In the genomic region with DNA sequence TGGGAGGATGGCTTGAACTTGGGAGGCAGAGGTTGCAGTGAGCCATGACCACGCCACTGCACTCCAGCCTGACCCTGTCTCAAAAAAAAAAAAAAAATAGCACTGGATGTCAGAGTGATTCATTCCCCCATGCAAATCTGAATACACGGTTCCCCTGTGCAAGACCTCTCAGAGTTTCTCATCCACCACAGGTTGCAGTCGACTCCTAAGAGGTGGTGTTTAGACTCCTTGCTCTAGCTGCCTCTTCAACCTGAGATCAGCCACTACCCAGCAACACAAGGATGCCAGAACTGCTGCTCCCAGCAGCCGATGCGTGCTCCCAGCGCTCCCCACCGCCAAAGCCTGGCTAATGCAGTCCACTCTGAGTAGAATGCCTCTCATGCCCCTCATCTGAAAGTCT, we compare ENCODE assay signal across 27 cellular contexts.
DNase-seq lines count a peak whose midpoint lies in the region; ATAC-seq and TF ChIP-seq lines count a peak whose summit lies in the region.
"Had no signal": no experiment of that assay in that cellular context is flagged by ENCODE, and none has a peak within 500 bp of the region (broad histone marks: within the 10 kb centered on the region; RNA-seq: fewer than 3 reads in every experiment).

No MANE protein-coding gene starts in this region.

- no peaks in the 10 kb centered on the region for H3K9me3 ChIP-seq in esophagus muscularis mucosa
- no peaks in the 10 kb centered on the region for H3K9me3 ChIP-seq in neural progenitor cell (ENCODE audit: low read depth)
- H3K9me3 ChIP-seq: Peyer's patch had no signal

- no peak for TF ChIP-seq CTCF in esophagus muscularis mucosa (IDR thresholded peaks at IDR 0.05)
- TF ChIP-seq CTCF in neural progenitor cell (IDR thresholded peaks at IDR 0.05), result no peak

- peaks cover 19% of the 10 kb centered on the region for H3F3A ChIP-seq in neural progenitor cell (ENCODE audit: low read depth)

- WGBS in esophagus muscularis mucosa, result 88% methylated on average over 7 of the region's 7 CpGs

- H3K4me3 ChIP-seq in esophagus muscularis mucosa (no peak overlapping the region), neural progenitor cell (no peak overlapping the region)
- H3K4me3 ChIP-seq: GM23248, Peyer's patch had no signal

- H3K27me3 ChIP-seq in esophagus muscularis mucosa, result no peaks in the 10 kb centered on the region
- no peaks in the 10 kb centered on the region for H3K27me3 ChIP-seq in neural progenitor cell
- H3K27me3 ChIP-seq: Peyer's patch had no signal

- intact Hi-C loops in esophagus muscularis mucosa (cut with DNase I) (no loop called here), sciatic nerve (cut with DNase I) (no loop called here)

- peak overlapping the region in 1 of 4 donors; percentile 78 for H3K27ac ChIP-seq in esophagus muscularis mucosa (replicated peaks in 1 of 4)
- H3K27ac ChIP-seq in neural progenitor cell, result no peak overlapping the region
- H3K27ac ChIP-seq: 22Rv1, GM23248, KMS-11, Peyer's patch had no signal

- no peak overlapping the region for H3K4me3 Mint-ChIP-seq in neural progenitor cell
- H3K4me3 Mint-ChIP-seq: CD14-positive monocyte, H9, HFFc6 had no signal

- no peak overlapping the region for H3K4me2 ChIP-seq in neural progenitor cell
- H3K4me2 ChIP-seq: KMS-11 had no signal

- H3K9ac ChIP-seq in neural progenitor cell, result no peak overlapping the region
- H3K9ac ChIP-seq: GM23248, KMS-11 had no signal

- TF ChIP-seq POLR2A in esophagus muscularis mucosa (IDR thresholded peaks at IDR 0.05; ENCODE audit: low read depth), result no peak

- no peaks in the 10 kb centered on the region for H3K79me2 ChIP-seq in neural progenitor cell (ENCODE audit: low read depth)

- H3K9me3 Mint-ChIP-seq in neural progenitor cell, result no peaks in the 10 kb centered on the region
- H3K9me3 Mint-ChIP-seq: H9, HFFc6 had no signal

- peaks cover 15% of the 10 kb centered on the region for H3K36me3 Mint-ChIP-seq in neural progenitor cell
- H3K36me3 Mint-ChIP-seq: CD14-positive monocyte had no signal

- peaks cover 15% of the 10 kb centered on the region for H4K20me1 ChIP-seq in neural progenitor cell (ENCODE audit: low read depth)

- H3K4me1 ChIP-seq in esophagus muscularis mucosa (peaks cover 28 to 60% (median 54%) of the 10 kb centered on the region in 4 donors), neural progenitor cell (peaks cover 23% of the 10 kb centered on the region)

- no peaks in the 10 kb centered on the region for H3K27me3 Mint-ChIP-seq in neural progenitor cell (ENCODE audit: insufficient read depth, low read depth)

- no peak overlapping the region for H2AFZ ChIP-seq in neural progenitor cell (replicated peaks)
- H2AFZ ChIP-seq: GM23248 had no signal

- in situ Hi-C loops in ACHN (cut with HindIII; ENCODE audit: low pct_ligation_motif_present, low pct_unique_long_range_greater_than_20kb, low sequenced_read_pairs), result no loop called here

- no peak for TF ChIP-seq EP300 in esophagus muscularis mucosa (IDR thresholded peaks at IDR 0.05)

- peak overlapping the region; percentile 55 for H3K27ac Mint-ChIP-seq in neural progenitor cell
- H3K27ac Mint-ChIP-seq: CD14-positive monocyte, HFFc6 had no signal

- H3K36me3 ChIP-seq in esophagus muscularis mucosa (peaks cover 34 to 64% (median 62%) of the 10 kb centered on the region in 4 donors), neural progenitor cell (no peaks in the 10 kb centered on the region)

- DNase-seq in ACHN (peak; percentile 2), esophagus muscularis mucosa (ENCODE audit: extremely low spot score) (peak; percentile 79), neural progenitor cell (ENCODE audit: low spot score) (no peak), sciatic nerve (ENCODE audit: low spot score) (no peak), OCI-M2 (lab: John Stamatoyannopoulos, UW; ENCODE audit: unreplicated experiment) (no peak), COR-L47 (lab: John Stamatoyannopoulos, UW) (no peak)
- DNase-seq in activated CD8-positive, alpha-beta memory T cell treated with anti-CD3 and anti-CD28 coated beads, Interleukin-2, amount 50 U/mL, for 4 hours, result no peak
- DNase-seq: AML-193; EL; GF-D8; GM23248; H9; HFFc6; IMR-90; NCI-H1105; NCI-H146; NCI-H2029 treated with DMSO at 0.1 percent for 48 hours; NCI-H226; NCI-H510A treated with DMSO at 0.1 percent for 48 hours; NCI-H748 treated with DMSO at 0.1 percent for 48 hours; NK-92 treated with Interleukin-12 subunit alpha and Interleukin-12 subunit beta, amount 100 ng/mL, for 24 hours; Peyer's patch had no signal

- H3K4me1 Mint-ChIP-seq in neural progenitor cell, result peaks cover 29% of the 10 kb centered on the region
- H3K4me1 Mint-ChIP-seq: CD14-positive monocyte had no signal

- peak; percentile 73 for ATAC-seq in HG03442 (IDR thresholded peaks at IDR 0.05; ENCODE audit: unreplicated experiment)
- ATAC-seq in sciatic nerve, result no peak
- ATAC-seq: SK-N-SH treated with all-trans-retinoic acid at 6 μM for 48 hours had no signal

Comparison
In these comparisons a context has a peak if more than half of its experiments do, and no peak if none do; other contexts are left out.
1. DNase-seq: peak in ACHN (single experiment) and esophagus muscularis mucosa (single experiment); none in neural progenitor cell (single experiment), sciatic nerve (single experiment), activated CD8-positive, alpha-beta memory T cell treated with anti-CD3 and anti-CD28 coated beads, Interleukin-2, amount 50 U/mL, for 4 hours (single experiment), OCI-M2 (single experiment) and COR-L47 (single experiment).